In genomic region chr11:31509412-31510345, GRCh38 we compare ENCODE assay signal across 8 cellular contexts. TPM values are rescaled to one million over a fixed set of nuclear protein-coding genes. Genes with fewer than 3 reads are reported as not detected.
DNase-seq lines count a peak whose midpoint lies in the region; ATAC-seq and TF ChIP-seq lines count a peak whose summit lies in the region.

A gene with protein sequence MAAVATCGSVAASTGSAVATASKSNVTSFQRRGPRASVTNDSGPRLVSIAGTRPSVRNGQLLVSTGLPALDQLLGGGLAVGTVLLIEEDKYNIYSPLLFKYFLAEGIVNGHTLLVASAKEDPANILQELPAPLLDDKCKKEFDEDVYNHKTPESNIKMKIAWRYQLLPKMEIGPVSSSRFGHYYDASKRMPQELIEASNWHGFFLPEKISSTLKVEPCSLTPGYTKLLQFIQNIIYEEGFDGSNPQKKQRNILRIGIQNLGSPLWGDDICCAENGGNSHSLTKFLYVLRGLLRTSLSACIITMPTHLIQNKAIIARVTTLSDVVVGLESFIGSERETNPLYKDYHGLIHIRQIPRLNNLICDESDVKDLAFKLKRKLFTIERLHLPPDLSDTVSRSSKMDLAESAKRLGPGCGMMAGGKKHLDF (plus strand): TSS chr11:31509767. CDS start chr11:31509785, 18 bp downstream.
TSS of gene IMMP1L (minus strand) at chr11:31509622. CDS start at chr11:31463276, 46,346 bp downstream.

- intact Hi-C loops in CD8-positive, alpha-beta T cell (cut with DNase I, micrococcal nuclease), result loop anchor here (1.0 to 10.0 kb wide), 8 partner anchors 140 to 1383 kb away; partner anchors contain the start of genes ARL14EP (in 2 of the 2), DCDC1 (in 2 of the 2), DNAJC24 (in 2 of the 2) and RCN1 (in 2 of the 2)

- H3K36me3 Mint-ChIP-seq in CD8-positive, alpha-beta T cell, result peaks cover 25% of the 10 kb centered on the region

- POLR2A ChIA-PET in CD8-positive, alpha-beta T cell (lab: Charles Lee), result interaction anchor here (1.0 kb wide), 1 partner anchor 1187 kb away, joined by 3 read pairs; the partner anchor contains the start of gene ARL14EP

- no peaks in the 10 kb centered on the region for H3K27me3 ChIP-seq in CD8-positive, alpha-beta T cell (ENCODE audit: insufficient read depth, low read length)

- peak within 1 kb of the TSS; percentile 100 for H3K4me3 Mint-ChIP-seq in CD8-positive, alpha-beta T cell

- peak; percentile 98 for ATAC-seq in CD8-positive, alpha-beta T cell
- peak; percentile 100 for ATAC-seq in GM19467 (IDR thresholded peaks at IDR 0.05; ENCODE audit: unreplicated experiment)

- H3K27ac Mint-ChIP-seq in CD8-positive, alpha-beta T cell, result peak within 1 kb of the TSS; percentile 99

- peak; percentile 91 to 97 (median 95) for DNase-seq in CD8-positive, alpha-beta T cell
- peak; percentile 93 for DNase-seq in HS-27A (ENCODE audit: low read depth)
- DNase-seq in NK-92 (lab: John Stamatoyannopoulos, UW; ENCODE audit: unreplicated experiment), result peak; percentile 80
- DNase-seq in activated CD8-positive, alpha-beta memory T cell treated with anti-CD3 and anti-CD28 coated beads for 1 hour (ENCODE audit: extremely low read depth in 1 of 2, low read depth in 1 of 2), result peak; percentile 90 to 93
- DNase-seq in effector CD8-positive, alpha-beta T cell (lab: John Stamatoyannopoulos, UW), result peak; percentile 93
- peak; percentile 98 for DNase-seq in medulla oblongata (ENCODE audit: extremely low spot score)
- DNase-seq in stimulated activated CD8-positive, alpha-beta memory T cell treated with anti-CD3 and anti-CD28 coated beads, Interleukin-12 subunit alpha, Interleukin-12 subunit beta, amount 100 ng/mL, for 1 hour (ENCODE audit: low read depth), result peak; percentile 92

- CTCF ChIA-PET in CD8-positive, alpha-beta T cell (lab: Charles Lee), result no interaction called here

- H3K9me3 Mint-ChIP-seq in CD8-positive, alpha-beta T cell, result no peaks in the 10 kb centered on the region

- peaks cover 58% of the 10 kb centered on the region for H3K4me1 Mint-ChIP-seq in CD8-positive, alpha-beta T cell (ENCODE audit: low read depth)

- no peaks in the 10 kb centered on the region for H3K27me3 Mint-ChIP-seq in CD8-positive, alpha-beta T cell (ENCODE audit: low read depth)

- peaks cover 24% of the 10 kb centered on the region for H3K4me1 ChIP-seq in CD8-positive, alpha-beta T cell (ENCODE audit: insufficient read depth, low read length)

- no peaks in the 10 kb centered on the region for H3K36me3 ChIP-seq in CD8-positive, alpha-beta T cell (ENCODE audit: insufficient read depth, low read length)

- no peak for TF ChIP-seq CTCF in CD8-positive, alpha-beta T cell (IDR thresholded peaks at IDR 0.05)

- peak within 1 kb of the TSS; percentile 99 for H3K4me3 ChIP-seq in CD8-positive, alpha-beta T cell (ENCODE audit: low read depth, low read length)

- H3K9me3 ChIP-seq in CD8-positive, alpha-beta T cell (ENCODE audit: low read length), result no peaks in the 10 kb centered on the region

- H3K27ac ChIP-seq in CD8-positive, alpha-beta T cell (ENCODE audit: low read depth, low read length), result peak within 1 kb of the TSS; percentile 94

RNA-seq across cellular contexts. Expression of the first gene that starts in this region (rescaled TPM):
- total RNA-seq in CD8-positive, alpha-beta T cell, result 1 to 10 TPM; 7.9 to 8.0 TPM

RNA-seq across cellular contexts. Expression of gene IMMP1L, which starts in this region (rescaled TPM):
- 1 to 10 TPM; 4.8 to 9.4 TPM for total RNA-seq in CD8-positive, alpha-beta T cell

Comparison
In these comparisons a context has a peak if more than half of its experiments do, and no peak if none do; other contexts are left out.
1. Peak in every context shown above with its lines: DNase-seq, ATAC-seq, H3K4me3 ChIP-seq and H3K27ac ChIP-seq.